19 cellular contexts compared by ENCODE assay signal in the genomic region with DNA sequence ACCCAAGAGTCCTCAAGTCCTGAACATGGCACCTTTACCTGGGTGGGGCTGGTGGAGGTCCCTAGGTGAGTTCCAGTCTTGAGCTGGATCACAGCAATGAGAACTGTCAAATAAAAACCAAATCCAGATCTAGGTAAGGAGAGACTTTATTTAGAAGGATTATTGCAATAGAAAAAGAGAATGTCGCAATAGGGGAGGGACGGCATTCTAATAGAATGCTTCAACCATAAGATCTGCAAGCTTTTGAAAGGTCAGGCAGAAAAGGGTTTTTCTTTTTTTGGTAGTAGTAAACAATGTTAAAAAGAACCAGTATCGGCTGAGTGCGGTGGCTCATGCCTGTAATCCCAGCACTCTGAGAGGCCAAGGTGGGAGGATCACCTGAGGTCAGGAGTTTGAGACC. TPM values are rescaled to one million over a fixed set of nuclear protein-coding genes. Genes with fewer than 3 reads are reported as not detected.
A peak's percentile ranks its signal among the peaks of the same experiment; 100 is the strongest.
DNase-seq lines count a peak whose midpoint lies in the region; ATAC-seq and TF ChIP-seq lines count a peak whose summit lies in the region.
"Had no signal": no experiment of that assay in that cellular context is flagged by ENCODE, and none has a peak within 500 bp of the region (broad histone marks: within the 10 kb centered on the region; RNA-seq: fewer than 3 reads in every experiment).

No MANE protein-coding gene starts in this region.

- no peak for ATAC-seq in HCT116
- no peak for ATAC-seq in HG03175 (IDR thresholded peaks at IDR 0.05; ENCODE audit: unreplicated experiment)
- ATAC-seq: mucosa of descending colon, sciatic nerve had no signal

- H3K27me3 ChIP-seq in HCT116 (ENCODE audit: insufficient read depth, low read length) (no peaks in the 10 kb centered on the region), neural progenitor cell (no peaks in the 10 kb centered on the region)
- H3K27me3 ChIP-seq: SJSA1, suprapubic skin had no signal

- H3K9me3 ChIP-seq in HCT116 (ENCODE audit: control insufficient read depth in 1 of 2, insufficient read depth in 1 of 2, low read depth in 1 of 2, low read length in 2 of 2): no peaks in the 10 kb centered on the region
- no peaks in the 10 kb centered on the region for H3K9me3 ChIP-seq in neural progenitor cell (ENCODE audit: low read depth)
- H3K9me3 ChIP-seq: mucosa of descending colon, SJSA1, suprapubic skin had no signal

- in situ Hi-C loops in astrocyte of the spinal cord (cut with HindIII; ENCODE audit: low sequenced_read_pairs): no loop called here

- RAD21 ChIA-PET in HCT116 (lab: Charles Lee; ENCODE audit: low non-redundant PET in 1 of 2, low total read pairs in 2 of 2, uncharacterized antibody in 2 of 2, unreplicated experiment in 2 of 2): no interaction called here

- no peak overlapping the region for H3K27ac Mint-ChIP-seq in neural progenitor cell
- H3K27ac Mint-ChIP-seq: B cell had no signal

- DNase-seq in AG09319 (ENCODE audit: extremely low read depth, low read depth) (peak; percentile 80), HCT116 (ENCODE audit: low read depth, low spot score) (no peak), astrocyte of the spinal cord (ENCODE audit: low read depth, low spot score) (peak; percentile 35), foreskin fibroblast (peak; percentile 76 to 88), neural progenitor cell (ENCODE audit: low spot score) (no peak)
- no peak for DNase-seq in activated effector memory CD4-positive, alpha-beta T cell treated with anti-CD3 and anti-CD28 coated beads, Interleukin-2, amount 50 U/mL, for 16 hours
- DNase-seq in stimulated activated CD4-positive, alpha-beta T cell treated with anti-CD3 and anti-CD28 coated beads, Interleukin-15, amount 100 ng/mL, for 24 hours: no peak
- DNase-seq: activated gamma-delta T cell treated with Interleukin-2 at 50 U/mL for 16 hours; dermis blood vessel endothelial cell; Kasumi-1; mucosa of descending colon; NCI-H187 treated with DMSO at 0.1 percent for 48 hours; NCI-H510A; stimulated activated CD4-positive, alpha-beta T cell treated with anti-CD3 and anti-CD28 coated beads, Interleukin-2, amount 100 ng/mL, for 48 hours had no signal

- H3K4me3 ChIP-seq in HCT116 (replicated peaks in 1 of 2; ENCODE audit: low read depth in 1 of 2, low read length in 2 of 2): no peak overlapping the region
- no peak overlapping the region for H3K4me3 ChIP-seq in astrocyte of the spinal cord (ENCODE audit: low read depth, low read length)
- H3K4me3 ChIP-seq in foreskin fibroblast (ENCODE audit: low read depth in 1 of 2, low read length in 2 of 2): no peak overlapping the region
- no peak overlapping the region for H3K4me3 ChIP-seq in neural progenitor cell
- H3K4me3 ChIP-seq: mucosa of descending colon, SJSA1, suprapubic skin had no signal

- H3K4me1 ChIP-seq in HCT116 (ENCODE audit: control insufficient read depth in 1 of 2, insufficient read depth in 2 of 2, low read length in 2 of 2) (peaks cover 12 to 25% of the 10 kb centered on the region in 2 experiments; a peak in 3 of 4 replicates), neural progenitor cell (peaks cover 12% of the 10 kb centered on the region)

- H3K9me3 Mint-ChIP-seq in neural progenitor cell: peaks cover 16% of the 10 kb centered on the region

- H3K36me3 ChIP-seq in HCT116 (ENCODE audit: control insufficient read depth in 1 of 2, insufficient read depth in 2 of 2, low read length in 2 of 2): no peaks in the 10 kb centered on the region
- no peaks in the 10 kb centered on the region for H3K36me3 ChIP-seq in neural progenitor cell
- H3K36me3 ChIP-seq: SJSA1, suprapubic skin had no signal

- TF ChIP-seq POLR2A in HCT116 (IDR thresholded peaks at IDR 0.05; ENCODE audit: borderline replicate concordance, extremely low read depth, insufficient read depth, insufficient read length): no peak

- intact Hi-C loops in HCT116 (cut with micrococcal nuclease): no loop called here

- H3K79me2 ChIP-seq in HCT116 (ENCODE audit: insufficient read depth, low read length): no peaks in the 10 kb centered on the region
- H3K79me2 ChIP-seq in neural progenitor cell (ENCODE audit: low read depth): no peaks in the 10 kb centered on the region

- no TSS peak for BruUV-seq in HCT116 (replicated peaks; lab: Mats Ljungman, UMichigan)

- POLR2A ChIA-PET in HCT116 (lab: Charles Lee): no interaction called here

- no peaks in the 10 kb centered on the region for H3K36me3 Mint-ChIP-seq in neural progenitor cell

- H3K27me3 Mint-ChIP-seq in neural progenitor cell (ENCODE audit: insufficient read depth, low read depth): peaks cover 2% of the 10 kb centered on the region
- H3K27me3 Mint-ChIP-seq: B cell had no signal

- no peaks in the 10 kb centered on the region for H3K9me2 ChIP-seq in HCT116 (ENCODE audit: insufficient read depth)

- no peak for TF ChIP-seq RAD21 in HCT116 (IDR thresholded peaks at IDR 0.05; ENCODE audit: low read depth)

- H3K4me3 Mint-ChIP-seq in neural progenitor cell: no peak overlapping the region
- H3K4me3 Mint-ChIP-seq: B cell had no signal

- H3F3A ChIP-seq in neural progenitor cell (ENCODE audit: low read depth): peaks cover 9% of the 10 kb centered on the region

- H3K27ac ChIP-seq in HCT116 (ENCODE audit: low read depth, low read length) (no peak overlapping the region), neural progenitor cell (no peak overlapping the region)
- H3K27ac ChIP-seq: SJSA1, suprapubic skin had no signal

- peaks cover 23% of the 10 kb centered on the region for H3K4me1 Mint-ChIP-seq in neural progenitor cell

- H3K4me2 ChIP-seq in HCT116 (ENCODE audit: low read length) (no peak overlapping the region), neural progenitor cell (no peak overlapping the region)

- no peak for TF ChIP-seq CTCF in AG09319 (IDR thresholded peaks at IDR 0.05; ENCODE audit: low read depth, low read length)
- no peak for TF ChIP-seq CTCF in HCT116 (IDR thresholded peaks at IDR 0.05 in 2 of 3, conservative IDR thresholded peaks at IDR 0.05 in 1 of 3; ENCODE audit: borderline replicate concordance in 1 of 3, insufficient read depth in 1 of 3, low read depth in 2 of 3, low read length in 2 of 3)
- no peak for TF ChIP-seq CTCF in astrocyte of the spinal cord (IDR thresholded peaks at IDR 0.05; ENCODE audit: low read depth, low read length)
- TF ChIP-seq CTCF in foreskin fibroblast (IDR thresholded peaks at IDR 0.05; ENCODE audit: low read depth, low read length): no peak
- TF ChIP-seq CTCF in neural progenitor cell (IDR thresholded peaks at IDR 0.05): no peak

- CTCF ChIA-PET in HCT116 (lab: Charles Lee): no interaction called here

- no peak overlapping the region for H3K9ac ChIP-seq in HCT116 (ENCODE audit: low read length)
- H3K9ac ChIP-seq in neural progenitor cell: no peak overlapping the region

- H4K20me1 ChIP-seq in HCT116 (ENCODE audit: insufficient read depth): no peaks in the 10 kb centered on the region
- no peaks in the 10 kb centered on the region for H4K20me1 ChIP-seq in neural progenitor cell (ENCODE audit: low read depth)

- H2AFZ ChIP-seq in HCT116 (ENCODE audit: low read depth, low read length, poor library complexity, severe bottlenecking) (no peak overlapping the region), neural progenitor cell (replicated peaks) (no peak overlapping the region)

TF ChIP-seq in HCT116, 20 proteins besides CTCF, POLR2A, EP300 and RAD21:
- TF ChIP-seq SP1 (IDR thresholded peaks at IDR 0.05; ENCODE audit: low read depth) (no peak), CEBPB (IDR thresholded peaks at IDR 0.05; ENCODE audit: low read depth) (peak; percentile 23; the same call in 1 of the 2 replicates)

RNA-seq across cellular contexts. Expression of gene GCNT1, which starts 5.2 kb away (rescaled TPM):
- total RNA-seq in HCT116 (2021; ENCODE audit: unreplicated experiment) (5.8 TPM), neural progenitor cell (ENCODE audit: low replicate concordance) (14.2 and 25.5 TPM in 2 replicates)
- 3.8 and 4.3 TPM in 2 replicates for polyA plus RNA-seq in HCT116 (2012)

RNA-seq across cellular contexts. Expression of gene RFK, which starts 59.6 kb away (rescaled TPM):
- 35.0 TPM for total RNA-seq in HCT116 (2021; ENCODE audit: unreplicated experiment)
- polyA plus RNA-seq in HCT116 (2012): 12.2 and 12.3 TPM in 2 replicates
- total RNA-seq in neural progenitor cell (ENCODE audit: low replicate concordance): 18.7 and 24.7 TPM in 2 replicates

Comparison
In these comparisons a context has a peak if more than half of its experiments do, and no peak if none do; other contexts are left out.
1. DNase-seq: peak in AG09319 (single experiment), astrocyte of the spinal cord (single experiment) and foreskin fibroblast (2 of 2); none in HCT116 (single experiment), activated effector memory CD4-positive, alpha-beta T cell treated with anti-CD3 and anti-CD28 coated beads, Interleukin-2, amount 50 U/mL, for 16 hours (single experiment), neural progenitor cell (single experiment) and stimulated activated CD4-positive, alpha-beta T cell treated with anti-CD3 and anti-CD28 coated beads, Interleukin-15, amount 100 ng/mL, for 24 hours (single experiment).